In genomic region chr10:27155073-27155754, GRCh38 we compare ENCODE assay signal across 1 cellular context.
A peak's percentile ranks its signal among the peaks of the same experiment; 100 is the strongest.
TF ChIP-seq lines count a peak whose summit lies in the region.

Gene MASTL (plus strand): TSS chr10:27155352. CDS start chr10:27155427, 75 bp downstream.

TF ChIP-seq in WTC11, 78 proteins besides CTCF, POLR2A, EP300 and RAD21 (continued from another document):
- TF ChIP-seq ERG (CRISPR knock-in tag; IDR thresholded peaks at IDR 0.05) (no peak), FOXP4 (CRISPR knock-in tag; IDR thresholded peaks at IDR 0.05) (peak; percentile 16; the same call in 1 of the 2 replicates), E2F4 (CRISPR knock-in tag; IDR thresholded peaks at IDR 0.05; ENCODE audit: borderline replicate concordance, low read depth) (peak; percentile 98), ARID4B (CRISPR knock-in tag; IDR thresholded peaks at IDR 0.05; ENCODE audit: borderline replicate concordance) (no peak; the same call in 1 of the 2 replicates), NFE2L1 (CRISPR knock-in tag; IDR thresholded peaks at IDR 0.05) (peak; percentile 69), MLX (CRISPR knock-in tag; IDR thresholded peaks at IDR 0.05) (no peak), ZNF219 (CRISPR knock-in tag; IDR thresholded peaks at IDR 0.05; ENCODE audit: borderline replicate concordance) (no peak)
